12 cellular contexts compared by ENCODE assay signal in the genomic region with DNA sequence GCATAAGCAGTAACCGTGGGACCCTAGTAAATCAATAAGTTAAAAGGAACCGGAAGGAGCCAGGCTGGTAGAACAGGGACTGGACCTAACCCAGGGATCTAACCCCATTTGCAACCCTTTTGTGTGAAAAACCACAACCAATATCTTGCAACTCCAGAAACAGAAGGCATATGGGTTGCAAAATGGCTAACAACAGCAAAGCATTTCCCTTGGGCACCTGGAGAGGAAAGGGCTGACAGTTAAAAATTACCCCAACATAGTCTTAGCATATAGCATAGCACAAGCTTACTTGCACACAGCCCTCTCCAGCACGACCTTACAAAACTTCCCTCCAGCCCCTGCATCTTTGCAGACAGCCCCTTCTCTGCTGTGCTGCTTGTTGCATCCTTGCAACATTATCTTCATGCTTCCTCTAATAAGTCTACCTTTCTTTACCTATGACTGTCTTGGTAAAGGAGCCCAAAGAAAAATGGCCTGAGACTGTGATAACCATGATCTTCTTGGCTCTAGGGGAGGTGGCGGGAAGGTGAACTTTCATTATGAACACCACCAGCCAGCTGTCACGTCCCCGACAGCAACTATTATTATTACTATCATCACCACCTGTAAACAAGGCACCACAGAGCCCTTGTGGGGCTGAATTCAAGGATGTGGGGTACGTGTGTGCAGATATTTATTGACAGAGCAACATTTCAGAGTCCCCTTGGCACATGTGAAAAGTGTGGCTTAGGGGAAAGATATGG. TPM values are rescaled to one million over a fixed set of nuclear protein-coding genes. Genes with fewer than 3 reads are reported as not detected.
DNase-seq lines count a peak whose midpoint lies in the region; ATAC-seq and TF ChIP-seq lines count a peak whose summit lies in the region.
"Had no signal": no experiment of that assay in that cellular context is flagged by ENCODE, and none has a peak within 500 bp of the region (broad histone marks: within the 10 kb centered on the region; RNA-seq: fewer than 3 reads in every experiment).

No MANE protein-coding gene starts in this region.

- H3K36me3 Mint-ChIP-seq in activated CD4-positive, alpha-beta memory T cell treated with anti-CD3 and anti-CD28 coated beads for 36 hours: no peaks in the 10 kb centered on the region
- no peaks in the 10 kb centered on the region for H3K36me3 Mint-ChIP-seq in activated CD4-positive, alpha-beta memory T cell treated with anti-CD3 and anti-CD28 coated beads, Interleukin-2, amount 10 ng/mL, durations not matched to agents 7 days and 5 days (ENCODE audit: low read depth)
- no peaks in the 10 kb centered on the region for H3K36me3 Mint-ChIP-seq in naive thymus-derived CD4-positive, alpha-beta T cell
- no peaks in the 10 kb centered on the region for H3K36me3 Mint-ChIP-seq in endothelial cell (ENCODE audit: low read depth, unreplicated experiment)

- TF ChIP-seq CTCF in body of pancreas (IDR thresholded peaks at IDR 0.05) (no peak), endothelial cell (IDR thresholded peaks at IDR 0.05; ENCODE audit: unreplicated experiment) (no peak)

- no peak overlapping the region for H3K27ac Mint-ChIP-seq in activated CD4-positive, alpha-beta memory T cell treated with anti-CD3 and anti-CD28 coated beads for 36 hours
- no peak overlapping the region for H3K27ac Mint-ChIP-seq in activated CD4-positive, alpha-beta memory T cell treated with anti-CD3 and anti-CD28 coated beads, Interleukin-2, amount 10 ng/mL, durations not matched to agents 7 days and 5 days
- H3K27ac Mint-ChIP-seq in naive thymus-derived CD4-positive, alpha-beta T cell: no peak overlapping the region
- no peak overlapping the region for H3K27ac Mint-ChIP-seq in endothelial cell (ENCODE audit: unreplicated experiment)
- H3K27ac Mint-ChIP-seq: nephron had no signal

- no peaks in the 10 kb centered on the region for H3K9me3 Mint-ChIP-seq in activated CD4-positive, alpha-beta memory T cell treated with anti-CD3 and anti-CD28 coated beads for 36 hours
- H3K9me3 Mint-ChIP-seq in activated CD4-positive, alpha-beta memory T cell treated with anti-CD3 and anti-CD28 coated beads, Interleukin-2, amount 10 ng/mL, durations not matched to agents 7 days and 5 days: no peaks in the 10 kb centered on the region
- peaks cover 0 to 2% (median 0%) of the 10 kb centered on the region in 11 donors for H3K9me3 Mint-ChIP-seq in naive thymus-derived CD4-positive, alpha-beta T cell
- no peaks in the 10 kb centered on the region for H3K9me3 Mint-ChIP-seq in endothelial cell (ENCODE audit: unreplicated experiment)

- TF ChIP-seq POLR2A in body of pancreas (IDR thresholded peaks at IDR 0.05): no peak

- H3K4me1 Mint-ChIP-seq in activated CD4-positive, alpha-beta memory T cell treated with anti-CD3 and anti-CD28 coated beads for 36 hours (ENCODE audit: low read depth): peaks cover 5% of the 10 kb centered on the region
- H3K4me1 Mint-ChIP-seq in activated CD4-positive, alpha-beta memory T cell treated with anti-CD3 and anti-CD28 coated beads, Interleukin-2, amount 10 ng/mL, durations not matched to agents 7 days and 5 days: peaks cover 15% of the 10 kb centered on the region
- peaks cover 0 to 16% (median 0%) of the 10 kb centered on the region in 7 donors for H3K4me1 Mint-ChIP-seq in naive thymus-derived CD4-positive, alpha-beta T cell
- H3K4me1 Mint-ChIP-seq in endothelial cell (ENCODE audit: unreplicated experiment): peaks cover 12% of the 10 kb centered on the region

- no peak overlapping the region for H3K4me3 ChIP-seq in naive thymus-derived CD4-positive, alpha-beta T cell (ENCODE audit: low read length)
- no peak overlapping the region for H3K4me3 ChIP-seq in body of pancreas
- H3K4me3 ChIP-seq: dorsolateral prefrontal cortex had no signal

- POLR2A ChIA-PET in activated CD4-positive, alpha-beta memory T cell treated with anti-CD3 and anti-CD28 coated beads for 36 hours (lab: Charles Lee): no interaction called here
- POLR2A ChIA-PET in activated CD4-positive, alpha-beta memory T cell treated with anti-CD3 and anti-CD28 coated beads, Interleukin-2, amount 10 ng/mL, durations not matched to agents 7 days and 5 days (lab: Charles Lee): no interaction called here
- POLR2A ChIA-PET in naive thymus-derived CD4-positive, alpha-beta T cell (lab: Charles Lee): no interaction called here

- H3K4me1 ChIP-seq in naive thymus-derived CD4-positive, alpha-beta T cell (ENCODE audit: control insufficient read depth in 2 of 2, insufficient read depth in 2 of 2, low read length in 2 of 2): no peaks in the 10 kb centered on the region
- no peaks in the 10 kb centered on the region for H3K4me1 ChIP-seq in body of pancreas

- H3K36me3 ChIP-seq in naive thymus-derived CD4-positive, alpha-beta T cell (ENCODE audit: control insufficient read depth in 2 of 3, insufficient read depth in 3 of 3, low read length in 3 of 3): no peaks in the 10 kb centered on the region
- H3K36me3 ChIP-seq in body of pancreas (replicated peaks in 1 of 2; ENCODE audit: insufficient read depth in 1 of 2, low read depth in 2 of 2): no peaks in the 10 kb centered on the region

- CTCF ChIA-PET in activated CD4-positive, alpha-beta memory T cell treated with anti-CD3 and anti-CD28 coated beads for 36 hours (lab: Charles Lee): no interaction called here
- CTCF ChIA-PET in activated CD4-positive, alpha-beta memory T cell treated with anti-CD3 and anti-CD28 coated beads, Interleukin-2, amount 10 ng/mL, durations not matched to agents 7 days and 5 days (lab: Charles Lee): no interaction called here
- CTCF ChIA-PET in naive thymus-derived CD4-positive, alpha-beta T cell (lab: Charles Lee): no interaction called here

- no peak overlapping the region for H3K27ac ChIP-seq in naive thymus-derived CD4-positive, alpha-beta T cell (ENCODE audit: low read depth, low read length)
- H3K27ac ChIP-seq in body of pancreas: no peak overlapping the region
- H3K27ac ChIP-seq: dorsolateral prefrontal cortex had no signal

- WGBS in body of pancreas, 2 donors: 47 to 60% methylated on average over 7 of the region's 7 CpGs

- peak; percentile 12 for DNase-seq in activated CD4-positive, alpha-beta memory T cell treated with anti-CD3 and anti-CD28 coated beads for 36 hours
- no peak for DNase-seq in activated CD4-positive, alpha-beta memory T cell treated with anti-CD3 and anti-CD28 coated beads, Interleukin-2, amount 10 ng/mL, durations not matched to agents 7 days and 5 days
- no peak for DNase-seq in naive thymus-derived CD4-positive, alpha-beta T cell
- no peak for DNase-seq in body of pancreas
- DNase-seq in endothelial cell (ENCODE audit: low spot score): no peak
- no peak for DNase-seq in stimulated activated CD8-positive, alpha-beta memory T cell treated with anti-CD3 and anti-CD28 coated beads, Interleukin-4, amount 100 ng/mL, for 48 hours
- DNase-seq: activated effector memory CD4-positive, alpha-beta T cell treated with anti-CD3 and anti-CD28 coated beads, Interleukin-2, amount 50 U/mL, for 16 hours; dorsolateral prefrontal cortex; IMR-90 had no signal

- no peaks in the 10 kb centered on the region for H3K9me3 ChIP-seq in naive thymus-derived CD4-positive, alpha-beta T cell (ENCODE audit: control insufficient read depth in 2 of 3, low read length in 3 of 3)
- no peaks in the 10 kb centered on the region for H3K9me3 ChIP-seq in body of pancreas

- H3K4me3 Mint-ChIP-seq in activated CD4-positive, alpha-beta memory T cell treated with anti-CD3 and anti-CD28 coated beads for 36 hours: no peak overlapping the region
- H3K4me3 Mint-ChIP-seq in activated CD4-positive, alpha-beta memory T cell treated with anti-CD3 and anti-CD28 coated beads, Interleukin-2, amount 10 ng/mL, durations not matched to agents 7 days and 5 days: no peak overlapping the region
- H3K4me3 Mint-ChIP-seq in naive thymus-derived CD4-positive, alpha-beta T cell: no peak overlapping the region
- H3K4me3 Mint-ChIP-seq in endothelial cell (ENCODE audit: unreplicated experiment): no peak overlapping the region
- H3K4me3 Mint-ChIP-seq: nephron had no signal

- peaks cover 30% of the 10 kb centered on the region for H3K27me3 Mint-ChIP-seq in activated CD4-positive, alpha-beta memory T cell treated with anti-CD3 and anti-CD28 coated beads for 36 hours
- H3K27me3 Mint-ChIP-seq in activated CD4-positive, alpha-beta memory T cell treated with anti-CD3 and anti-CD28 coated beads, Interleukin-2, amount 10 ng/mL, durations not matched to agents 7 days and 5 days: peaks cover 14% of the 10 kb centered on the region
- peaks cover 23 to 42% (median 26%) of the 10 kb centered on the region in 5 donors for H3K27me3 Mint-ChIP-seq in naive thymus-derived CD4-positive, alpha-beta T cell
- H3K27me3 Mint-ChIP-seq in endothelial cell (ENCODE audit: unreplicated experiment): peaks cover 2% of the 10 kb centered on the region

- ATAC-seq in GM21528 (IDR thresholded peaks at IDR 0.05; ENCODE audit: low FRiP score, unreplicated experiment): peak; percentile 81
- ATAC-seq in HG03139 (IDR thresholded peaks at IDR 0.05; ENCODE audit: unreplicated experiment): peak; percentile 69
- peak; percentile 11 for ATAC-seq in naive thymus-derived CD4-positive, alpha-beta T cell
- ATAC-seq in body of pancreas: no peak

- H3K27me3 ChIP-seq in naive thymus-derived CD4-positive, alpha-beta T cell (ENCODE audit: control insufficient read depth in 2 of 2, insufficient read depth in 2 of 2, low read length in 2 of 2): no peaks in the 10 kb centered on the region
- H3K27me3 ChIP-seq in body of pancreas: no peaks in the 10 kb centered on the region

- intact Hi-C loops in activated CD4-positive, alpha-beta memory T cell treated with anti-CD3 and anti-CD28 coated beads for 36 hours (cut with micrococcal nuclease): loop anchor here (10.0 kb wide), 1 partner anchor 338 kb away; no protein-coding TSS in a partner anchor
- intact Hi-C loops in naive thymus-derived CD4-positive, alpha-beta T cell (cut with micrococcal nuclease): loop anchor here in 1 of 2 donors (10.0 kb wide), 1 partner anchor 1338 kb away; no protein-coding TSS in a partner anchor
- intact Hi-C loops in body of pancreas (cut with DNase I): loop anchor here (5.0 kb wide), 1 partner anchor 635 kb away; no protein-coding TSS in a partner anchor

RNA-seq across cellular contexts. Expression of a gene that starts 49.8 kb away (rescaled TPM):
- total RNA-seq in activated CD4-positive, alpha-beta memory T cell treated with anti-CD3 and anti-CD28 coated beads for 36 hours: 10 to 100 TPM; 39.4 to 44.0 TPM
- total RNA-seq in activated CD4-positive, alpha-beta memory T cell treated with anti-CD3 and anti-CD28 coated beads, Interleukin-2, amount 10 ng/mL, durations not matched to agents 7 days and 5 days: 10 to 100 TPM; 44.4 to 47.7 TPM
- 10 to 100 TPM; 34.6 to 56.6 (median 49.4) TPM for total RNA-seq in naive thymus-derived CD4-positive, alpha-beta T cell
- polyA plus RNA-seq in naive thymus-derived CD4-positive, alpha-beta T cell: 10 to 100 TPM; 39.5 to 41.4 TPM
- total RNA-seq in body of pancreas: 10 to 100 TPM; 25.1 to 29.1 TPM
- 61.1 TPM for total RNA-seq in endothelial cell (ENCODE audit: unreplicated experiment)
